Comparison of ENCODE assay signal across 20 cellular contexts in genomic region chr3:69318410-69318809, GRCh38.
"Had no signal": no experiment of that assay in that cellular context is flagged by ENCODE, and none has a peak within 500 bp of the region (broad histone marks: within the 10 kb centered on the region; RNA-seq: fewer than 3 reads in every experiment).

No MANE protein-coding gene starts in this region.

- DNase-seq: effector memory CD8-positive, alpha-beta T cell; head of caudate nucleus; kidney; left cardiac atrium; left lung; mesenchymal stem cell; mucosa of descending colon; naive B cell; pancreas; right lobe of liver; small intestine; stimulated activated CD4-positive, alpha-beta T cell treated with anti-CD3 and anti-CD28 coated beads, Interleukin-15, amount 100 ng/mL, for 24 hours; stimulated activated CD4-positive, alpha-beta T cell treated with anti-CD3 and anti-CD28 coated beads, Interleukin-2, amount 100 ng/mL, for 48 hours; stimulated activated naive B cell treated with anti-CD40 and anti-IgM and Interleukin-4, amounts not matched to agents 10 μg/mL and 1 μg/mL and 100 μg/mL, for 72 hours; thyroid gland; trophoblast cell had no signal

- H3K4me3 ChIP-seq: left lung, mucosa of descending colon, pancreas, right lobe of liver, suprapubic skin, thyroid gland, vagina had no signal

- H3K27me3 ChIP-seq: left lung, neutrophil, pancreas, right lobe of liver, suprapubic skin, thyroid gland, vagina had no signal

- ATAC-seq: effector memory CD8-positive, alpha-beta T cell; left cardiac atrium; left lung; mucosa of descending colon; natural killer cell treated with Interleukin-12 subunit alpha and Interleukin-12 subunit beta and Interleukin-15 and Interleukin-18, amount 100 ng/mL, for 72 hours; pancreas; right lobe of liver; stimulated activated naive B cell treated with anti-CD40 and anti-IgM and Interleukin-4, amounts not matched to agents 10 μg/mL and 1 μg/mL and 100 μg/mL, for 72 hours had no signal

- H3K4me1 ChIP-seq: pancreas, right lobe of liver, thyroid gland, vagina had no signal

- H3K9me3 ChIP-seq: left lung, mucosa of descending colon, neutrophil, pancreas, right lobe of liver, suprapubic skin, thyroid gland, vagina had no signal

- H3K36me3 ChIP-seq: left lung, neutrophil, pancreas, right lobe of liver, suprapubic skin, thyroid gland, vagina had no signal

- H3K27ac ChIP-seq: left lung, neutrophil, pancreas, right lobe of liver, suprapubic skin, thyroid gland, vagina had no signal
